In genomic region chr21:29238967-29239289, GRCh38 we compare ENCODE assay signal across 16 cellular contexts. TPM values are rescaled to one million over a fixed set of nuclear protein-coding genes. Genes with fewer than 3 reads are reported as not detected.
DNase-seq lines count a peak whose midpoint lies in the region; ATAC-seq and TF ChIP-seq lines count a peak whose summit lies in the region.
"Had no signal": no experiment of that assay in that cellular context is flagged by ENCODE, and none has a peak within 500 bp of the region (broad histone marks: within the 10 kb centered on the region; RNA-seq: fewer than 3 reads in every experiment).

No MANE protein-coding gene starts in this region.

- no peak overlapping the region for H3K4me3 ChIP-seq in lower lobe of right lung
- no peak overlapping the region for H3K4me3 ChIP-seq in CD4-positive, alpha-beta memory T cell (ENCODE audit: low read length in 2 of 2)
- H3K4me3 ChIP-seq: lung, SJCRH30 had no signal

- no peaks in the 10 kb centered on the region for H3K27me3 ChIP-seq in lower lobe of right lung (ENCODE audit: low read depth)
- no peaks in the 10 kb centered on the region for H3K27me3 ChIP-seq in CD4-positive, alpha-beta memory T cell (ENCODE audit: insufficient read depth, low read length)
- H3K27me3 ChIP-seq: SJCRH30 had no signal

- CTCF ChIA-PET in CD4-positive, alpha-beta memory T cell (lab: Charles Lee; ENCODE audit: partially characterized antibody) = no interaction called here

- H3K9me3 ChIP-seq in lower lobe of right lung = no peaks in the 10 kb centered on the region
- no peaks in the 10 kb centered on the region for H3K9me3 ChIP-seq in CD4-positive, alpha-beta memory T cell (ENCODE audit: control insufficient read depth in 1 of 2, low read length in 2 of 2)
- H3K9me3 ChIP-seq: SJCRH30 had no signal

- peaks cover 0 to 2% (median 0%) of the 10 kb centered on the region in 8 donors for H3K9me3 Mint-ChIP-seq in CD4-positive, alpha-beta memory T cell
- H3K9me3 Mint-ChIP-seq: CD8-positive, alpha-beta memory T cell; stimulated activated naive B cell treated with anti-CD40 and anti-IgM and Interleukin-4, amounts not matched to agents 10 μg/mL and 1 μg/mL and 100 μg/mL, for 72 hours; WTC11 had no signal

- intact Hi-C loops in lower lobe of right lung (cut with DNase I) = no loop called here
- intact Hi-C loops in CD4-positive, alpha-beta memory T cell (cut with micrococcal nuclease) = no loop called here

- POLR2A ChIA-PET in CD4-positive, alpha-beta memory T cell (lab: Charles Lee; ENCODE audit: partially characterized antibody) = no interaction called here

- H3K4me1 ChIP-seq in lower lobe of right lung = peaks cover 43% of the 10 kb centered on the region
- H3K4me1 ChIP-seq in CD4-positive, alpha-beta memory T cell (ENCODE audit: insufficient read depth, low read length) = no peaks in the 10 kb centered on the region
- H3K4me1 ChIP-seq: SJCRH30 had no signal

- peak; percentile 46 to 66 for ATAC-seq in lower lobe of right lung
- no peak for ATAC-seq in HG02798 (IDR thresholded peaks at IDR 0.05; ENCODE audit: poor library complexity, unreplicated experiment)
- ATAC-seq: stimulated activated naive B cell treated with anti-CD40 and anti-IgM and Interleukin-4, amounts not matched to agents 10 μg/mL and 1 μg/mL and 100 μg/mL, for 72 hours; WTC11 had no signal

- peak overlapping the region in 2 of 7 donors; percentile 4 to 13 for H3K27ac Mint-ChIP-seq in CD4-positive, alpha-beta memory T cell
- H3K27ac Mint-ChIP-seq: CD8-positive, alpha-beta memory T cell; WTC11 had no signal

- no peak for TF ChIP-seq CTCF in lower lobe of right lung (IDR thresholded peaks at IDR 0.05)

- in situ Hi-C loops in KBM-7 (cut with MboI; ENCODE audit: low pct_unique_long_range_greater_than_20kb, low sequenced_read_pairs) = no loop called here

- H3K27ac ChIP-seq in lower lobe of right lung = no peak overlapping the region
- no peak overlapping the region for H3K27ac ChIP-seq in CD4-positive, alpha-beta memory T cell (ENCODE audit: low read depth, low read length)
- H3K27ac ChIP-seq: SJCRH30 had no signal

- H3K36me3 ChIP-seq in lower lobe of right lung = no peaks in the 10 kb centered on the region
- no peaks in the 10 kb centered on the region for H3K36me3 ChIP-seq in CD4-positive, alpha-beta memory T cell (ENCODE audit: insufficient read depth, low read length)
- H3K36me3 ChIP-seq: SJCRH30 had no signal

- no peaks in the 10 kb centered on the region for H3K36me3 Mint-ChIP-seq in CD4-positive, alpha-beta memory T cell
- H3K36me3 Mint-ChIP-seq: CD8-positive, alpha-beta memory T cell; stimulated activated naive B cell treated with anti-CD40 and anti-IgM and Interleukin-4, amounts not matched to agents 10 μg/mL and 1 μg/mL and 100 μg/mL, for 72 hours; WTC11 had no signal

- H3K4me3 Mint-ChIP-seq in CD4-positive, alpha-beta memory T cell = no peak overlapping the region
- H3K4me3 Mint-ChIP-seq: CD8-positive, alpha-beta memory T cell; stimulated activated naive B cell treated with anti-CD40 and anti-IgM and Interleukin-4, amounts not matched to agents 10 μg/mL and 1 μg/mL and 100 μg/mL, for 72 hours; WTC11 had no signal

- DNase-seq in AML-193 (lab: John Stamatoyannopoulos, UW) (peak; percentile 42 to 49), KBM-7 (peak; percentile 69), amniotic epithelial cell (ENCODE audit: low read depth) (peak; percentile 90), lower lobe of right lung (no peak), dedifferentiated amniotic fluid mesenchymal stem cell (ENCODE audit: extremely low spot score) (no peak), SHP77 treated with DMSO at 0.1 percent for 48 hours (lab: John Stamatoyannopoulos, UW) (no peak)
- DNase-seq in CD4-positive, alpha-beta memory T cell = no peak
- DNase-seq: CD8-positive, alpha-beta memory T cell; MM.1S; posterior cingulate gyrus; SJCRH30; stimulated activated CD4-positive, alpha-beta T cell treated with anti-CD3 and anti-CD28 coated beads, Interleukin-2, amount 100 ng/mL, for 48 hours; stimulated activated naive B cell treated with anti-CD40 and anti-IgM and Interleukin-4, amounts not matched to agents 10 μg/mL and 1 μg/mL and 100 μg/mL, for 72 hours had no signal

- peaks cover 0 to 2% of the 10 kb centered on the region in 2 donors for H3K27me3 Mint-ChIP-seq in CD4-positive, alpha-beta memory T cell
- H3K27me3 Mint-ChIP-seq: stimulated activated naive B cell treated with anti-CD40 and anti-IgM and Interleukin-4, amounts not matched to agents 10 μg/mL and 1 μg/mL and 100 μg/mL, for 72 hours had no signal

- H3K4me1 Mint-ChIP-seq in CD4-positive, alpha-beta memory T cell = peaks cover 0 to 6% (median 0%) of the 10 kb centered on the region in 4 donors

RNA-seq across cellular contexts. Expression of gene BACH1, which starts 59.8 kb away (rescaled TPM):
- 148 TPM for total RNA-seq in lower lobe of right lung
- total RNA-seq in CD4-positive, alpha-beta memory T cell = 10 to 100 TPM; 46.5 to 49.0 TPM
- 10 to 100 TPM; 19.1 to 19.4 TPM for polyA plus RNA-seq in CD4-positive, alpha-beta memory T cell

Comparison
In these comparisons a context has a peak if more than half of its experiments do, and no peak if none do; other contexts are left out.
1. DNase-seq: peak in AML-193 (2 of 2), KBM-7 (single experiment) and amniotic epithelial cell (single experiment); none in lower lobe of right lung (single experiment), CD4-positive, alpha-beta memory T cell (0 of 5), dedifferentiated amniotic fluid mesenchymal stem cell (single experiment) and SHP77 treated with DMSO at 0.1 percent for 48 hours (single experiment).